21 cellular contexts compared by ENCODE assay signal in the genomic region with DNA sequence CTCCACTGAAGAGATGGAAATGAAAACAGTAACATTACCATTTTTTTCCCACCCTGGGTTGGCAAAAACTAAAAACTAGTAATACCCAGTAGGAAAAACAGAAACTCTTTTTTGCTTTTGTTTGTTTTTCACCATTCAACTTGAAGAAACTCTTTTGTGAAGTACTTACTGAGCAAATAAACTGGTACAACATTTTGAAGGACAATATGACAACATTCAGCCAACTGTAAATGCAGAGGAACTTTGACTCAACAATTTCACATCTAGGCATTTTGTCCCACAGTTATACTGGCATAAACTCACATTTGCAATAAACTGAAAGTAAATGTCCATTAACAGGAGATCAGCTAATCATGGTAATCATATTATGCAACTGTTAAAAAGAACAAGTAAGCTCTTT.
"Had no signal": no experiment of that assay in that cellular context is flagged by ENCODE, and none has a peak within 500 bp of the region (broad histone marks: within the 10 kb centered on the region; RNA-seq: fewer than 3 reads in every experiment).

No MANE protein-coding gene starts in this region.

- H3K4me3 ChIP-seq: coronary artery, gastrocnemius medialis, left ventricle myocardium inferior, lower lobe of right lung, neural progenitor cell, ovary, right atrium auricular region, suprapubic skin, tibial artery, upper lobe of left lung, uterus had no signal

- H3K9ac ChIP-seq: neural progenitor cell had no signal

- H3K27me3 ChIP-seq: gastrocnemius medialis, neural progenitor cell, ovary, right atrium auricular region, suprapubic skin, tibial artery, upper lobe of left lung, uterus had no signal

- DNase-seq: effector CD4-positive, alpha-beta T cell; endodermal cell; erythroblast; gastrocnemius medialis; left ventricle myocardium inferior; lower lobe of right lung; nucleus accumbens; ovary; small intestine; stimulated activated CD4-positive, alpha-beta T cell treated with anti-CD3 and anti-CD28 coated beads, Interleukin-12 subunit alpha, Interleukin-12 subunit beta, amount 100 ng/mL, for 4 hours; stimulated activated naive CD4-positive, alpha-beta T cell treated with Interleukin-2 at 50 U/mL for 16 hours; tibial artery; upper lobe of left lung; uterus had no signal

- H3K4me2 ChIP-seq: neural progenitor cell had no signal

- H3K27ac Mint-ChIP-seq: endodermal cell; memory B cell; mesothelial cell of epicardium; natural killer cell treated with Interleukin-12 subunit alpha and Interleukin-12 subunit beta and Interleukin-15 and Interleukin-18, amount 100 ng/mL, for 72 hours; neural progenitor cell had no signal

- H3K9me3 ChIP-seq: gastrocnemius medialis, left ventricle myocardium inferior, lower lobe of right lung, ovary, right atrium auricular region, suprapubic skin, tibial artery, upper lobe of left lung, uterus had no signal

- ATAC-seq: gastrocnemius medialis; natural killer cell treated with Interleukin-12 subunit alpha and Interleukin-12 subunit beta and Interleukin-15 and Interleukin-18, amount 100 ng/mL, for 72 hours had no signal

- H3K36me3 ChIP-seq: gastrocnemius medialis, neural progenitor cell, ovary, right atrium auricular region, uterus had no signal

- H3K9me3 Mint-ChIP-seq: endodermal cell; memory B cell; mesothelial cell of epicardium; natural killer cell treated with Interleukin-12 subunit alpha and Interleukin-12 subunit beta and Interleukin-15 and Interleukin-18, amount 100 ng/mL, for 72 hours; neural progenitor cell had no signal

- H3K4me1 ChIP-seq: gastrocnemius medialis, left ventricle myocardium inferior, suprapubic skin, tibial artery, uterus had no signal

- H3K4me3 Mint-ChIP-seq: endodermal cell; memory B cell; mesothelial cell of epicardium; natural killer cell treated with Interleukin-12 subunit alpha and Interleukin-12 subunit beta and Interleukin-15 and Interleukin-18, amount 100 ng/mL, for 72 hours; neural progenitor cell had no signal

- H3K27ac ChIP-seq: coronary artery, gastrocnemius medialis, left ventricle myocardium inferior, lower lobe of right lung, neural progenitor cell, ovary, right atrium auricular region, suprapubic skin, tibial artery, upper lobe of left lung, uterus had no signal

- H3K36me3 Mint-ChIP-seq: natural killer cell treated with Interleukin-12 subunit alpha and Interleukin-12 subunit beta and Interleukin-15 and Interleukin-18, amount 100 ng/mL, for 72 hours had no signal

- H3K27me3 Mint-ChIP-seq: memory B cell; natural killer cell treated with Interleukin-12 subunit alpha and Interleukin-12 subunit beta and Interleukin-15 and Interleukin-18, amount 100 ng/mL, for 72 hours had no signal

- H2AFZ ChIP-seq: neural progenitor cell had no signal
